In the genomic region with DNA sequence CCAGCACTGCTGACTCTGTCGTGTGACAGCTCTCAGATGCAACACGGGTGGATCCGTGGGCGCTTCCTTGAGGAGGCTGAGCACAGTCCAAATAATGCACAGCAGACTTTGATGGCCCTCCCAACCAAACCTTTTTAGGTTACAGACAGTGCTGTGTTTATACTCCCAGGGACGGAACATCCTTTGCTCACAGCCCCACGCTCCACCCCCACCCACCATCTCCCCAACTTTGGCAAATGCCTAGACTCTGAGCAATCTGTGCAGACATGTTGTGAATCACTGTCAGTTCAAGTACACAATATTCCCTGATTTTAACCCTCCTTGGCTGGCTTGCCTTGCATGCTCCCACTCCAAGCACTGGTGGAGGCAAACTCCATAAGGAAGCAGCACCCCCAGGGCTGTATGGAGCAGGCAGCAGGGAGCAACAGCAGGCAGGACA, we compare ENCODE assay signal across 14 cellular contexts.
A peak's percentile ranks its signal among the peaks of the same experiment; 100 is the strongest.
DNase-seq lines count a peak whose midpoint lies in the region; ATAC-seq and TF ChIP-seq lines count a peak whose summit lies in the region.
"Had no signal": no experiment of that assay in that cellular context is flagged by ENCODE, and none has a peak within 500 bp of the region (broad histone marks: within the 10 kb centered on the region; RNA-seq: fewer than 3 reads in every experiment).

No MANE protein-coding gene starts in this region.

- no peak overlapping the region for H3K4me3 Mint-ChIP-seq in neural progenitor cell
- H3K4me3 Mint-ChIP-seq: activated CD8-positive, alpha-beta T cell treated with anti-CD3 and anti-CD28 coated beads for 36 hours had no signal

- H3K36me3 ChIP-seq in SK-N-SH (replicated peaks in 1 of 2; ENCODE audit: control insufficient read depth in 1 of 2, insufficient read depth in 2 of 2, low read length in 1 of 2) (no peaks in the 10 kb centered on the region), neural progenitor cell (no peaks in the 10 kb centered on the region)
- H3K36me3 ChIP-seq: Peyer's patch had no signal

- no peaks in the 10 kb centered on the region for H3K9me2 ChIP-seq in SK-N-SH

- H3K4me1 ChIP-seq in SK-N-SH (ENCODE audit: control insufficient read depth in 1 of 2, insufficient read depth in 2 of 2, low read depth in 1 of 2, low read length in 1 of 2) (no peaks in the 10 kb centered on the region), neural progenitor cell (peaks cover 17% of the 10 kb centered on the region)
- H3K4me1 ChIP-seq: Peyer's patch had no signal

- peak; percentile 68 for DNase-seq in AG04450 (ENCODE audit: low read depth, low spot score)
- DNase-seq in SK-N-SH = no peak
- DNase-seq in fibroblast of the conjunctiva (ENCODE audit: low read depth) = peak; percentile 14
- no peak for DNase-seq in neural progenitor cell (ENCODE audit: low spot score)
- DNase-seq in LoVo (ENCODE audit: low spot score) = no peak
- no peak for DNase-seq in central memory CD4-positive, alpha-beta T cell
- DNase-seq: activated CD8-positive, alpha-beta T cell treated with anti-CD3 and anti-CD28 coated beads for 36 hours; DMS53; NCI-H1105; Peyer's patch; stimulated activated CD4-positive, alpha-beta T cell treated with anti-CD3 and anti-CD28 coated beads, Interleukin-12 subunit alpha, Interleukin-12 subunit beta, amount 100 ng/mL, for 4 hours; T-helper 9 cell had no signal

- POLR2A ChIA-PET in AG04450 (lab: Yijun Ruan, JAX) (no interaction called here), SK-N-SH (lab: Yijun Ruan, JAX) (no interaction called here)

- H3K9ac ChIP-seq in SK-N-SH (no peak overlapping the region), neural progenitor cell (no peak overlapping the region)

- TF ChIP-seq EP300 in SK-N-SH (IDR thresholded peaks at IDR 0.05; ENCODE audit: borderline replicate concordance in 1 of 2, low read depth in 1 of 2, low read length in 1 of 2) = no peak

- H2AFZ ChIP-seq in SK-N-SH (ENCODE audit: low read depth) = peak overlapping the region; percentile 85; the same call in 1 of the 2 replicates
- no peak overlapping the region for H2AFZ ChIP-seq in neural progenitor cell (replicated peaks)

- H3K27ac ChIP-seq in AG04450 (ENCODE audit: low read depth, low read length) = peak overlapping the region; percentile 59
- H3K27ac ChIP-seq in SK-N-SH (ENCODE audit: low read depth in 2 of 2, low read length in 1 of 2) = no peak overlapping the region
- H3K27ac ChIP-seq in neural progenitor cell = no peak overlapping the region

- no peak for TF ChIP-seq RAD21 in SK-N-SH (IDR thresholded peaks at IDR 0.05; ENCODE audit: low read length)

- peaks cover 2% of the 10 kb centered on the region for H3K9me3 Mint-ChIP-seq in neural progenitor cell
- H3K9me3 Mint-ChIP-seq: activated CD8-positive, alpha-beta T cell treated with anti-CD3 and anti-CD28 coated beads for 36 hours had no signal

- no peaks in the 10 kb centered on the region for H3K4me1 Mint-ChIP-seq in neural progenitor cell

- H3K79me2 ChIP-seq in SK-N-SH (ENCODE audit: insufficient read depth) = no peaks in the 10 kb centered on the region
- H3K79me2 ChIP-seq in neural progenitor cell (ENCODE audit: low read depth) = no peaks in the 10 kb centered on the region

- no peaks in the 10 kb centered on the region for H3F3A ChIP-seq in SK-N-SH (replicated peaks; ENCODE audit: insufficient read depth)
- H3F3A ChIP-seq in neural progenitor cell (ENCODE audit: low read depth) = no peaks in the 10 kb centered on the region

- peak overlapping the region; percentile 12 for H3K27ac Mint-ChIP-seq in neural progenitor cell
- H3K27ac Mint-ChIP-seq: activated CD8-positive, alpha-beta T cell treated with anti-CD3 and anti-CD28 coated beads for 36 hours had no signal

- CTCF ChIA-PET in AG04450 (lab: Charles Lee) = no interaction called here
- CTCF ChIA-PET in SK-N-SH (lab: Yijun Ruan, JAX) = no interaction called here

- H3K4me2 ChIP-seq in SK-N-SH = peak overlapping the region; percentile 13; the same call in 1 of the 2 replicates
- no peak overlapping the region for H3K4me2 ChIP-seq in neural progenitor cell

- WGBS in SK-N-SH (ENCODE audit: low lambda C conversion rate) = 43% methylated on average over 6 of the region's 6 CpGs

- no peaks in the 10 kb centered on the region for H3K36me3 Mint-ChIP-seq in neural progenitor cell

- peaks cover 5% of the 10 kb centered on the region for H3K27me3 Mint-ChIP-seq in neural progenitor cell (ENCODE audit: insufficient read depth, low read depth)
- H3K27me3 Mint-ChIP-seq: activated CD8-positive, alpha-beta T cell treated with anti-CD3 and anti-CD28 coated beads for 36 hours had no signal

- no peak overlapping the region for H3K4me3 ChIP-seq in AG04450 (ENCODE audit: low read depth, low read length)
- H3K4me3 ChIP-seq in SK-N-SH (ENCODE audit: low read depth in 2 of 2, low read length in 1 of 2) = no peak overlapping the region
- H3K4me3 ChIP-seq in neural progenitor cell = no peak overlapping the region
- H3K4me3 ChIP-seq: Peyer's patch had no signal

- ATAC-seq in HG02938 (IDR thresholded peaks at IDR 0.05; ENCODE audit: unreplicated experiment) (no peak), HG02623 (IDR thresholded peaks at IDR 0.05; ENCODE audit: unreplicated experiment) (no peak)
- ATAC-seq: activated CD8-positive, alpha-beta T cell treated with anti-CD3 and anti-CD28 coated beads for 36 hours had no signal

- TF ChIP-seq CTCF in AG04450 (IDR thresholded peaks at IDR 0.05; ENCODE audit: low read depth, low read length) (no peak), SK-N-SH (IDR thresholded peaks at IDR 0.05) (no peak), neural progenitor cell (IDR thresholded peaks at IDR 0.05) (no peak)

- H3K27me3 ChIP-seq in AG04450 (ENCODE audit: control insufficient read depth, insufficient read depth, low read length) (no peaks in the 10 kb centered on the region), SK-N-SH (ENCODE audit: insufficient read depth) (no peaks in the 10 kb centered on the region), neural progenitor cell (no peaks in the 10 kb centered on the region)
- H3K27me3 ChIP-seq: Peyer's patch had no signal

- H4K20me1 ChIP-seq in SK-N-SH (ENCODE audit: insufficient read depth) (no peaks in the 10 kb centered on the region), neural progenitor cell (ENCODE audit: low read depth) (no peaks in the 10 kb centered on the region)

- no peaks in the 10 kb centered on the region for H3K9me3 ChIP-seq in AG04450 (ENCODE audit: control insufficient read depth, insufficient read depth, low read length)
- no peaks in the 10 kb centered on the region for H3K9me3 ChIP-seq in SK-N-SH
- no peaks in the 10 kb centered on the region for H3K9me3 ChIP-seq in neural progenitor cell (ENCODE audit: low read depth)
- H3K9me3 ChIP-seq: Peyer's patch had no signal

TF ChIP-seq in SK-N-SH, 30 proteins besides CTCF, POLR2A, EP300 and RAD21:
- no peak for TF ChIP-seq NRF1 (IDR thresholded peaks at IDR 0.05; ENCODE audit: low read depth, low read length)
- TF ChIP-seq NFIC (IDR thresholded peaks at IDR 0.05; ENCODE audit: borderline replicate concordance) = no peak
- TF ChIP-seq TEAD4 (IDR thresholded peaks at IDR 0.05; ENCODE audit: borderline replicate concordance, insufficient read depth) = no peak
- no peak for TF ChIP-seq TAF1 (IDR thresholded peaks at IDR 0.05; ENCODE audit: borderline replicate concordance, low read depth, low read length)
- TF ChIP-seq SMC3 (IDR thresholded peaks at IDR 0.05; ENCODE audit: low read depth, low read length) = no peak
- no peak for TF ChIP-seq RCOR1 (IDR thresholded peaks at IDR 0.05; ENCODE audit: low read length)
- TF ChIP-seq MEF2A (IDR thresholded peaks at IDR 0.05; ENCODE audit: borderline replicate concordance, low read depth) = no peak
- no peak for TF ChIP-seq GATA2 (CRISPR knock-in tag; IDR thresholded peaks at IDR 0.05)

Comparison
In these comparisons a context has a peak if more than half of its experiments do, and no peak if none do; other contexts are left out.
1. DNase-seq: peak in AG04450 (single experiment) and fibroblast of the conjunctiva (single experiment); none in SK-N-SH (single experiment), neural progenitor cell (single experiment), LoVo (single experiment) and central memory CD4-positive, alpha-beta T cell (single experiment).